In the genomic region with DNA sequence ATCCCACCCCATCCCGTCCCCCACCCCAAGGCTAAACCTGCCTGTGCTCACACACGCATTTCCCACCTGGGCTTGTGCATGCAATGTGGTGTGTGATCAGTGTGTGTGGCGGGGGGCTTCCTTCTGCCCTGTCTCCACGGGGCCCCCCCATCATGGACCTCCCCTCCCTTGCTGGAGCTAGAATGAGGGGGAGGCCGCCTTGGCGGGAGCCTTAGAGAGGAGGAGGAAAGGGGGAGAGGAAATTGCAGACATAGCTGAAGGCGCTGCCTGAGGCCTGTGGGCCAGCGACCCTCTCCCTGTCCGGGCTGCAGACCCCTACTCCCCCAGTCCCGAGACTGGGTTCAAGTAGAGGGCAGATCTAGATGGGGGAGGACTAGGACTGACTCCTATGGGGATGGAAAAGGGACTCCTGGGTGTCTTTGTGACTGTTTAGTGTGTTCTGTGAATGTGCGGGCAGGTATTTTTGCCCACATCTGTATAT, we compare ENCODE assay signal across 8 cellular contexts. TPM values are rescaled to one million over a fixed set of nuclear protein-coding genes. Genes with fewer than 3 reads are reported as not detected.
DNase-seq lines count a peak whose midpoint lies in the region; ATAC-seq and TF ChIP-seq lines count a peak whose summit lies in the region.

No MANE protein-coding gene starts in this region.

- peak overlapping the region; percentile 78 for H3K4me3 ChIP-seq in neural progenitor cell
- H3K4me3 ChIP-seq in mammary epithelial cell (replicated peaks in 1 of 3; ENCODE audit: insufficient read depth in 1 of 3, low read depth in 2 of 3, low read length in 3 of 3): no peak overlapping the region

- dilution Hi-C loops in mammary epithelial cell (cut with HindIII; ENCODE audit: low sequenced_read_pairs): no loop called here

- H3K27me3 ChIP-seq in CD4-positive, alpha-beta T cell (ENCODE audit: control insufficient read depth, insufficient read depth, low read length): no peaks in the 10 kb centered on the region
- peaks cover 61% of the 10 kb centered on the region for H3K27me3 ChIP-seq in neural progenitor cell
- no peaks in the 10 kb centered on the region for H3K27me3 ChIP-seq in mammary epithelial cell (ENCODE audit: insufficient read depth, low read length)

- peaks cover 23% of the 10 kb centered on the region for H3K4me1 ChIP-seq in neural progenitor cell
- peaks cover 24% of the 10 kb centered on the region for H3K4me1 ChIP-seq in mammary epithelial cell (ENCODE audit: insufficient read depth, low read length)

- H3K4me2 ChIP-seq in neural progenitor cell: peak overlapping the region; percentile 95
- H3K4me2 ChIP-seq in mammary epithelial cell (ENCODE audit: insufficient read depth, low read depth, low read length): no peak overlapping the region

- intact Hi-C loops in CD4-positive, alpha-beta T cell (cut with DNase I, micrococcal nuclease): loop anchor here in 1 of 2 experiments (5.0 kb wide), 1 partner anchor 43 kb away; no protein-coding TSS in a partner anchor
- intact Hi-C loops in mammary epithelial cell (cut with micrococcal nuclease): no loop called here

- BruUV-seq in mammary epithelial cell (replicated peaks; lab: Mats Ljungman, UMichigan): no TSS peak

- WGBS in mammary epithelial cell (ENCODE audit: low coverage, missing lambda C conversion rate): 46% methylated on average over 5 of the region's 11 CpGs

- in situ Hi-C loops in mammary epithelial cell (cut with MboI; ENCODE audit: low sequenced_read_pairs in 2 of 2): no loop called here

- H3K36me3 ChIP-seq in KOPT-K1 (ENCODE audit: insufficient read depth, low read length) (no peaks in the 10 kb centered on the region), neural progenitor cell (no peaks in the 10 kb centered on the region), mammary epithelial cell (ENCODE audit: insufficient read depth, low read length) (no peaks in the 10 kb centered on the region)

- POLR2A ChIA-PET in CD4-positive, alpha-beta T cell (lab: Charles Lee): interaction anchor here (0.6 to 3.1 kb wide), 6 partner anchors 18 to 101 kb away, joined by 3 to 19 read pairs (median 6); a partner anchor contains a TSS

- H2AFZ ChIP-seq in neural progenitor cell (replicated peaks) (no peak overlapping the region), mammary epithelial cell (ENCODE audit: low read depth, low read length) (no peak overlapping the region)

- no peak for DNase-seq in CD4-positive, alpha-beta T cell
- DNase-seq in effector memory CD8-positive, alpha-beta T cell: no peak
- DNase-seq in neural progenitor cell (ENCODE audit: low spot score): no peak
- no peak for DNase-seq in putamen (ENCODE audit: low spot score)
- DNase-seq in GM19240 (ENCODE audit: insufficient read length, low spot score): no peak
- no peak for DNase-seq in stimulated activated naive CD4-positive, alpha-beta T cell (lab: John Stamatoyannopoulos, UW)
- no peak for DNase-seq in mammary epithelial cell

- H3F3A ChIP-seq in neural progenitor cell (ENCODE audit: low read depth): peaks cover 32% of the 10 kb centered on the region

- TF ChIP-seq CTCF in CD4-positive, alpha-beta T cell (IDR thresholded peaks at IDR 0.05): no peak
- TF ChIP-seq CTCF in neural progenitor cell (IDR thresholded peaks at IDR 0.05) (no peak), mammary epithelial cell (conservative IDR thresholded peaks at IDR 0.05 in 1 of 2, IDR thresholded peaks at IDR 0.05 in 1 of 2; ENCODE audit: extremely low read depth in 1 of 2, insufficient read depth in 1 of 2, low read depth in 1 of 2, low read length in 2 of 2) (no peak)

- H3K9ac ChIP-seq in neural progenitor cell (no peak overlapping the region), mammary epithelial cell (ENCODE audit: insufficient read depth, low read length) (no peak overlapping the region)

- H3K4me3 Mint-ChIP-seq in CD4-positive, alpha-beta T cell: peak overlapping the region; percentile 85
- H3K4me3 Mint-ChIP-seq in effector memory CD8-positive, alpha-beta T cell: peak overlapping the region; percentile 81 to 82
- H3K4me3 Mint-ChIP-seq in neural progenitor cell: peak overlapping the region; percentile 87

- no peaks in the 10 kb centered on the region for H3K36me3 Mint-ChIP-seq in CD4-positive, alpha-beta T cell (ENCODE audit: low read depth)
- H3K36me3 Mint-ChIP-seq in effector memory CD8-positive, alpha-beta T cell (ENCODE audit: insufficient read depth): peaks cover 16% of the 10 kb centered on the region
- peaks cover 2% of the 10 kb centered on the region for H3K36me3 Mint-ChIP-seq in neural progenitor cell

- CTCF ChIA-PET in CD4-positive, alpha-beta T cell (lab: Charles Lee): interaction anchor here (0.6 to 2.0 kb wide), 3 partner anchors 18 to 63 kb away, joined by 3 to 7 read pairs (median 5); a partner anchor contains a TSS
- CTCF ChIA-PET in mammary epithelial cell (lab: Charles Lee; ENCODE audit: low non-redundant PET): no interaction called here

- H3K4me1 Mint-ChIP-seq in CD4-positive, alpha-beta T cell (ENCODE audit: low read depth): peaks cover 30% of the 10 kb centered on the region
- H3K4me1 Mint-ChIP-seq in effector memory CD8-positive, alpha-beta T cell (ENCODE audit: low read depth in 2 of 2): peaks cover 21 to 23% of the 10 kb centered on the region in 2 donors
- H3K4me1 Mint-ChIP-seq in neural progenitor cell: peaks cover 27% of the 10 kb centered on the region

- H3K27me3 Mint-ChIP-seq in CD4-positive, alpha-beta T cell: no peaks in the 10 kb centered on the region
- H3K27me3 Mint-ChIP-seq in effector memory CD8-positive, alpha-beta T cell: no peaks in the 10 kb centered on the region
- peaks cover 15% of the 10 kb centered on the region for H3K27me3 Mint-ChIP-seq in neural progenitor cell (ENCODE audit: insufficient read depth, low read depth)

- H3K27ac Mint-ChIP-seq in CD4-positive, alpha-beta T cell: no peak overlapping the region
- peak overlapping the region in 1 of 2 donors; percentile 79 for H3K27ac Mint-ChIP-seq in effector memory CD8-positive, alpha-beta T cell
- no peak overlapping the region for H3K27ac Mint-ChIP-seq in neural progenitor cell

- H3K9me3 Mint-ChIP-seq in CD4-positive, alpha-beta T cell: no peaks in the 10 kb centered on the region
- no peaks in the 10 kb centered on the region for H3K9me3 Mint-ChIP-seq in effector memory CD8-positive, alpha-beta T cell
- no peaks in the 10 kb centered on the region for H3K9me3 Mint-ChIP-seq in neural progenitor cell

- H4K20me1 ChIP-seq in neural progenitor cell (ENCODE audit: low read depth): peaks cover 28% of the 10 kb centered on the region
- no peaks in the 10 kb centered on the region for H4K20me1 ChIP-seq in mammary epithelial cell (ENCODE audit: insufficient read depth, low read length)

- ATAC-seq in CD4-positive, alpha-beta T cell (ENCODE audit: poor library complexity): no peak
- ATAC-seq in effector memory CD8-positive, alpha-beta T cell (replicated peaks): no peak

- H3K79me2 ChIP-seq in neural progenitor cell (ENCODE audit: low read depth) (no peaks in the 10 kb centered on the region), mammary epithelial cell (ENCODE audit: insufficient read depth, low read length) (no peaks in the 10 kb centered on the region)

- no peak overlapping the region for H3K27ac ChIP-seq in CD4-positive, alpha-beta T cell (ENCODE audit: low read depth, low read length)
- peak overlapping the region; percentile 1 for H3K27ac ChIP-seq in KOPT-K1 (ENCODE audit: low read depth, low read length, poor library complexity, severe bottlenecking)
- no peak overlapping the region for H3K27ac ChIP-seq in neural progenitor cell
- no peak overlapping the region for H3K27ac ChIP-seq in mammary epithelial cell (ENCODE audit: insufficient read depth, low read depth, low read length)

- H3K9me3 ChIP-seq in CD4-positive, alpha-beta T cell (ENCODE audit: control insufficient read depth, low read length): no peaks in the 10 kb centered on the region
- H3K9me3 ChIP-seq in KOPT-K1 (ENCODE audit: insufficient read depth, low read length, poor library complexity, severe bottlenecking) (no peaks in the 10 kb centered on the region), neural progenitor cell (ENCODE audit: low read depth) (no peaks in the 10 kb centered on the region), mammary epithelial cell (replicated peaks; ENCODE audit: insufficient read depth, low read length) (no peaks in the 10 kb centered on the region)

RNA-seq across cellular contexts. Expression of a gene that starts 0.9 kb away (rescaled TPM):
- total RNA-seq in CD4-positive, alpha-beta T cell: 1 to 10 TPM; 1.5 to 1.8 TPM
- total RNA-seq in neural progenitor cell (ENCODE audit: low replicate concordance) (3.1 and 14.7 TPM in 2 replicates), mammary epithelial cell (1 to 10 TPM; 9.2 to 10.0 TPM)
- 1.9 TPM for polyA plus RNA-seq in mammary epithelial cell
- polyA minus RNA-seq in mammary epithelial cell: not detected

RNA-seq across cellular contexts. Expression of a gene that starts 18.2 kb away (rescaled TPM):
- 1 to 10 TPM; 1.9 to 2.6 TPM for total RNA-seq in CD4-positive, alpha-beta T cell
- total RNA-seq in neural progenitor cell (ENCODE audit: low replicate concordance): 6.1 and 15.1 TPM in 2 replicates
- total RNA-seq in mammary epithelial cell: 10 to 100 TPM in 1 of 2 donors, 1 to 10 TPM in 1; 7.8 to 26.0 TPM
- polyA plus RNA-seq in mammary epithelial cell: 6.3 TPM
- 6.4 TPM for polyA minus RNA-seq in mammary epithelial cell
